In the genomic region with DNA sequence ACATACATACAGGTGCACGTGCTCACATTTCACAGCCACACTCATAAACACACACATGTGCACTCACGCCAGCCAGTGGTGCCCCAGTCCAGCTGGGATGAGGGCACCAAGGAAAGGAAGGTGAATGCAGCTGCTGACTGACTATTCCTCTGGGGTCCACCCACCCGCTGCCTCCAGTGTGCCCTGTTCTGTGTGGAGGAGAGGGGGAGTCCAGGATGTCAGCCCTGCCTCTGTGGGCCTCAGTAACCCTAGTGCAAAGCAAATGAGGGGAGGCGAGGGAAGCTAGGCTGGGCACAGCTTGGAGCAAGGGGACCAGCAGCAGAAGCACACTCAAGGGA, we compare ENCODE assay signal across 11 cellular contexts. TPM values are rescaled to one million over a fixed set of nuclear protein-coding genes. Genes with fewer than 3 reads are reported as not detected.
DNase-seq lines count a peak whose midpoint lies in the region; ATAC-seq and TF ChIP-seq lines count a peak whose summit lies in the region.
"Had no signal": no experiment of that assay in that cellular context is flagged by ENCODE, and none has a peak within 500 bp of the region (broad histone marks: within the 10 kb centered on the region; RNA-seq: fewer than 3 reads in every experiment).

No MANE protein-coding gene starts in this region.

- H3K36me3 Mint-ChIP-seq in T-helper 2 cell treated with Interferon-gamma antibody and Interleukin-4, amounts not matched to agents 5 μg/mL and 100 μg/mL, for 36 hours (ENCODE audit: low read depth) = no peaks in the 10 kb centered on the region
- H3K36me3 Mint-ChIP-seq in T-cell = no peaks in the 10 kb centered on the region

- H3K4me3 ChIP-seq in esophagus squamous epithelium = no peak overlapping the region
- H3K4me3 ChIP-seq in spleen = peak overlapping the region in 1 of 8 donors; percentile 31
- H3K4me3 ChIP-seq: A549 had no signal

- H3K27ac Mint-ChIP-seq in T-helper 2 cell treated with Interferon-gamma antibody and Interleukin-4, amounts not matched to agents 5 μg/mL and 100 μg/mL, for 36 hours = peak overlapping the region; percentile 92
- peak overlapping the region; percentile 90 to 94 for H3K27ac Mint-ChIP-seq in T-cell

- H3K9me3 Mint-ChIP-seq in T-helper 2 cell treated with Interferon-gamma antibody and Interleukin-4, amounts not matched to agents 5 μg/mL and 100 μg/mL, for 36 hours = no peaks in the 10 kb centered on the region
- no peaks in the 10 kb centered on the region for H3K9me3 Mint-ChIP-seq in T-cell

- 20 to 65% methylated on average over 1 to 3 of the region's 4 CpGs for WGBS in esophagus squamous epithelium, 2 donors
- WGBS in spleen, 5 donors = 43 to 70% (median 64%) methylated on average over 4 of the region's 4 CpGs

- H3K4me1 ChIP-seq in esophagus squamous epithelium (peaks cover 28 to 72% (median 44%) of the 10 kb centered on the region in 3 donors), spleen (peaks cover 23 to 49% (median 29%) of the 10 kb centered on the region in 6 donors)
- H3K4me1 ChIP-seq: A549 had no signal

- POLR2A ChIA-PET in T-cell (lab: Charles Lee) = interaction anchor here in 1 of 2 donors (0.6 kb wide), 1 partner anchor 113 kb away, joined by 5 read pairs; no protein-coding TSS in a partner anchor

- H3K9me3 ChIP-seq in esophagus squamous epithelium = no peaks in the 10 kb centered on the region
- H3K9me3 ChIP-seq in spleen = no peaks in the 10 kb centered on the region
- H3K9me3 ChIP-seq: A549 had no signal

- peak overlapping the region; percentile 74 for H3K4me3 Mint-ChIP-seq in T-helper 2 cell treated with Interferon-gamma antibody and Interleukin-4, amounts not matched to agents 5 μg/mL and 100 μg/mL, for 36 hours
- peak overlapping the region; percentile 29 to 63 (median 58) for H3K4me3 Mint-ChIP-seq in T-cell

- CTCF ChIA-PET in T-cell (lab: Charles Lee) = interaction anchor here (0.6 to 1.1 kb wide), 2 partner anchors 17 to 851 kb away, joined by 3 read pairs; no protein-coding TSS in a partner anchor

- no peak for TF ChIP-seq POLR2A in esophagus squamous epithelium (IDR thresholded peaks at IDR 0.05)
- no peak for TF ChIP-seq POLR2A in spleen (IDR thresholded peaks at IDR 0.05)

- H3K27ac ChIP-seq in esophagus squamous epithelium (peak overlapping the region in 3 of 4 donors; percentile 67 to 76 (median 75)), spleen (peak overlapping the region; percentile 23 to 87 (median 78))
- H3K27ac ChIP-seq: A549 had no signal

- H3K27me3 ChIP-seq in esophagus squamous epithelium (peaks cover 0 to 46% (median 0%) of the 10 kb centered on the region in 4 donors), spleen (replicated peaks in 1 of 7) (no peaks in the 10 kb centered on the region)

- intact Hi-C loops in esophagus squamous epithelium (cut with DNase I) (no loop called here), spleen (cut with DNase I; ENCODE audit: low total_unique reads) (no loop called here)

- TF ChIP-seq CTCF in esophagus squamous epithelium (IDR thresholded peaks at IDR 0.05) (no peak), spleen (IDR thresholded peaks at IDR 0.05 in 8 of 11, conservative IDR thresholded peaks at IDR 0.05 in 3 of 11) (no peak)

- H3K27me3 Mint-ChIP-seq in T-helper 2 cell treated with Interferon-gamma antibody and Interleukin-4, amounts not matched to agents 5 μg/mL and 100 μg/mL, for 36 hours (ENCODE audit: low read depth) = no peaks in the 10 kb centered on the region
- H3K27me3 Mint-ChIP-seq in T-cell = peaks cover 0 to 5% of the 10 kb centered on the region in 2 donors

- no peak for DNase-seq in T-helper 2 cell treated with Interferon-gamma antibody and Interleukin-4, amounts not matched to agents 5 μg/mL and 100 μg/mL, for 36 hours (ENCODE audit: low spot score)
- no peak for DNase-seq in T-helper 2 cell
- DNase-seq in T-cell = no peak
- no peak for DNase-seq in esophagus squamous epithelium (lab: John Stamatoyannopoulos, UW)
- DNase-seq in spleen = no peak
- DNase-seq in left lobe of liver (ENCODE audit: low spot score) = no peak
- no peak for DNase-seq in activated CD4-positive, CD25-positive, alpha-beta regulatory T cell (lab: John Stamatoyannopoulos, UW)
- DNase-seq: midbrain, NCI-H1417 treated with DMSO at 0.1 percent for 48 hours had no signal

- H3K36me3 ChIP-seq in esophagus squamous epithelium = no peaks in the 10 kb centered on the region
- H3K36me3 ChIP-seq in spleen = no peaks in the 10 kb centered on the region

- H3K4me1 Mint-ChIP-seq in T-helper 2 cell treated with Interferon-gamma antibody and Interleukin-4, amounts not matched to agents 5 μg/mL and 100 μg/mL, for 36 hours (ENCODE audit: low read depth) = peaks cover 28% of the 10 kb centered on the region
- peaks cover 25 to 29% (median 27%) of the 10 kb centered on the region in 3 donors for H3K4me1 Mint-ChIP-seq in T-cell

- no peak for ATAC-seq in T-cell (replicated peaks in 1 of 4)
- no peak for ATAC-seq in left lobe of liver
- ATAC-seq in HG03135 (IDR thresholded peaks at IDR 0.05; ENCODE audit: unreplicated experiment) = no peak

RNA-seq across cellular contexts. Expression of a gene that starts 57.6 kb away (rescaled TPM):
- 10 to 100 TPM; 55.1 to 74.3 (median 60.2) TPM for total RNA-seq in T-cell
- total RNA-seq in esophagus squamous epithelium = 10 to 100 TPM; 56.3 to 91.8 (median 65.1) TPM
- total RNA-seq in spleen = 10 to 100 TPM; 51.9 to 66.4 (median 56.6) TPM
- polyA plus RNA-seq in spleen = 10 to 100 TPM; 26.9 to 49.0 (median 30.1) TPM
- 19.9 TPM for total RNA-seq in left lobe of liver
